Comparison of ENCODE assay signal across 1 cellular context in the genomic region with DNA sequence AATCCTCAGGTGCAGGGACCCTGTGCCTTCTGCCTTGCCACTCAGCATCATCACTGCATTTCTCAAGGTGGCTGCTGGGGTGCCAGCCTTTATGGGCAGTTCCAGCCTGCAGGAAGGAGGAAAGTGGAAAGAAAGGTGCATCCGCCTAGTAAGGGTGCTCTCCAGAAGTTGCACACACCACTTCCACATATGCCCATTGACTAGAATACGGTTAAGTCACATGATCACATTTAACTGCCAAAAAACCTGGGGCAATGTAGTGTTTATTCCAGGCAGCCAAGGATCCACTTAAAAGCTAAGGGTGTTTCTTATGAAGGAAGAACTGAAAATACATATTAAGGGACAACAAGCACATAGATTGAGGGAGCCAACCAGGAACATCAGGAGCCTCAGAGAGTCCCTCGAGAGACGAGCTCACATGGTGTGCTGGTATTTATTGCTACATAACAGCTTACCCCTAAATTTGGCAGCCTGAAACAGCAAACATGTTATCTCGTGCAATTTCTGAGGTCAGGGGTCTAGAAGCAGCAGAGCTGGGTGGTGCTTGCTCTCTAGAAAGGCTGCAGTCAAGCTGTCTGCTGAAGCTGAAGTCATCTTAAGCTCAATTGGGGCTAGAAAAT.
A peak's percentile ranks its signal among the peaks of the same experiment; 100 is the strongest.
TF ChIP-seq lines count a peak whose summit lies in the region.

No MANE protein-coding gene starts in this region.

TF ChIP-seq in K562, 482 proteins besides CTCF, POLR2A, EP300 and RAD21:
- TF ChIP-seq, protein P1, sequence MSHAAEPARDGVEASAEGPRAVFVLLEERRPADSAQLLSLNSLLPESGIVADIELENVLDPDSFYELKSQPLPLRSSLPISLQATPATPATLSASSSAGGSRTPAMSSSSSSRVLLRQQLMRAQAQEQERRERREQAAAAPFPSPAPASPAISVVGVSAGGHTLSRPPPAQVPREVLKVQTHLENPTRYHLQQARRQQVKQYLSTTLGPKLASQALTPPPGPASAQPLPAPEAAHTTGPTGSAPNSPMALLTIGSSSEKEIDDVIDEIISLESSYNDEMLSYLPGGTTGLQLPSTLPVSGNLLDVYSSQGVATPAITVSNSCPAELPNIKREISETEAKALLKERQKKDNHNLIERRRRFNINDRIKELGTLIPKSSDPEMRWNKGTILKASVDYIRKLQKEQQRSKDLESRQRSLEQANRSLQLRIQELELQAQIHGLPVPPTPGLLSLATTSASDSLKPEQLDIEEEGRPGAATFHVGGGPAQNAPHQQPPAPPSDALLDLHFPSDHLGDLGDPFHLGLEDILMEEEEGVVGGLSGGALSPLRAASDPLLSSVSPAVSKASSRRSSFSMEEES (CRISPR knock-in tag; IDR thresholded peaks at IDR 0.05), result peak; percentile 82
- TF ChIP-seq, protein P2, sequence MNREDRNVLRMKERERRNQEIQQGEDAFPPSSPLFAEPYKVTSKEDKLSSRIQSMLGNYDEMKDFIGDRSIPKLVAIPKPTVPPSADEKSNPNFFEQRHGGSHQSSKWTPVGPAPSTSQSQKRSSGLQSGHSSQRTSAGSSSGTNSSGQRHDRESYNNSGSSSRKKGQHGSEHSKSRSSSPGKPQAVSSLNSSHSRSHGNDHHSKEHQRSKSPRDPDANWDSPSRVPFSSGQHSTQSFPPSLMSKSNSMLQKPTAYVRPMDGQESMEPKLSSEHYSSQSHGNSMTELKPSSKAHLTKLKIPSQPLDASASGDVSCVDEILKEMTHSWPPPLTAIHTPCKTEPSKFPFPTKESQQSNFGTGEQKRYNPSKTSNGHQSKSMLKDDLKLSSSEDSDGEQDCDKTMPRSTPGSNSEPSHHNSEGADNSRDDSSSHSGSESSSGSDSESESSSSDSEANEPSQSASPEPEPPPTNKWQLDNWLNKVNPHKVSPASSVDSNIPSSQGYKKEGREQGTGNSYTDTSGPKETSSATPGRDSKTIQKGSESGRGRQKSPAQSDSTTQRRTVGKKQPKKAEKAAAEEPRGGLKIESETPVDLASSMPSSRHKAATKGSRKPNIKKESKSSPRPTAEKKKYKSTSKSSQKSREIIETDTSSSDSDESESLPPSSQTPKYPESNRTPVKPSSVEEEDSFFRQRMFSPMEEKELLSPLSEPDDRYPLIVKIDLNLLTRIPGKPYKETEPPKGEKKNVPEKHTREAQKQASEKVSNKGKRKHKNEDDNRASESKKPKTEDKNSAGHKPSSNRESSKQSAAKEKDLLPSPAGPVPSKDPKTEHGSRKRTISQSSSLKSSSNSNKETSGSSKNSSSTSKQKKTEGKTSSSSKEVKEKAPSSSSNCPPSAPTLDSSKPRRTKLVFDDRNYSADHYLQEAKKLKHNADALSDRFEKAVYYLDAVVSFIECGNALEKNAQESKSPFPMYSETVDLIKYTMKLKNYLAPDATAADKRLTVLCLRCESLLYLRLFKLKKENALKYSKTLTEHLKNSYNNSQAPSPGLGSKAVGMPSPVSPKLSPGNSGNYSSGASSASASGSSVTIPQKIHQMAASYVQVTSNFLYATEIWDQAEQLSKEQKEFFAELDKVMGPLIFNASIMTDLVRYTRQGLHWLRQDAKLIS (CRISPR knock-in tag; IDR thresholded peaks at IDR 0.05), result no peak
- TF ChIP-seq ZBED1 (IDR thresholded peaks at IDR 0.05) (no peak), MXI1 (IDR thresholded peaks at IDR 0.05; ENCODE audit: low read depth, low read length) (no peak)
